In the genomic region with DNA sequence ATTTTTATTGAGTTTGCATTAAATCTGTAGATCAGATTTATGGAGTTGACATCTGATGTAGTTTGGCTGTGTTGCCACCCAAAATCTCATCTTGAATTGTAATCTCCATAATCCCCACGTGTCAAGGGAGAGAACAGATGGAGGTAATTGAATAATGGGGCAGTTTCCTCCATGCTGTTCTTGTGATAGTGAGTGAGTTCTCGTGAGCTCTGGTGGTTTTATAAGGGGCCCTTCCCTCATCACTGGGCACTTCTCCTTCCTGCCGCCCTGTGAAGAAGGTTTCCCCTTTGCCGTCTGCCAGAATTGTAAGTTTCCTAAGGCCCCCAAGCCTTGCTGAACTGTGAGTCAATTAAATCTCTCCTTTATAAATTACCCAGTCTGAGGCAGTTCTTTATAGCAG, we compare ENCODE assay signal across 22 cellular contexts. TPM values are rescaled to one million over a fixed set of nuclear protein-coding genes. Genes with fewer than 3 reads are reported as not detected.
DNase-seq lines count a peak whose midpoint lies in the region; ATAC-seq and TF ChIP-seq lines count a peak whose summit lies in the region.
"Had no signal": no experiment of that assay in that cellular context is flagged by ENCODE, and none has a peak within 500 bp of the region (broad histone marks: within the 10 kb centered on the region; RNA-seq: fewer than 3 reads in every experiment).

No MANE protein-coding gene starts in this region.

- no peaks in the 10 kb centered on the region for H3K27me3 Mint-ChIP-seq in endothelial cell (ENCODE audit: unreplicated experiment)
- no peaks in the 10 kb centered on the region for H3K27me3 Mint-ChIP-seq in stimulated activated memory B cell treated with anti-CD40 and anti-IgM and Interleukin-4, amounts not matched to agents 10 μg/mL and 1 μg/mL and 100 μg/mL, for 72 hours
- H3K27me3 Mint-ChIP-seq: activated B cell treated with CpG ODN at 0.5 μM for 24 hours; dendritic cell treated with granulocyte-macrophage colony-stimulating factor and Interleukin-4, amounts not matched to agents 40 ng/mL and 50 ng/mL, for 4 days; natural killer cell treated with Interleukin-12 subunit alpha and Interleukin-12 subunit beta and Interleukin-15 and Interleukin-18, amount 100 ng/mL, for 72 hours; progenitor cell of endocrine pancreas; stimulated activated naive B cell treated with anti-CD40 and anti-IgM and Interleukin-4, amounts not matched to agents 10 μg/mL and 1 μg/mL and 100 μg/mL, for 72 hours had no signal

- H3K9me3 Mint-ChIP-seq in endothelial cell (ENCODE audit: unreplicated experiment) = no peaks in the 10 kb centered on the region
- no peaks in the 10 kb centered on the region for H3K9me3 Mint-ChIP-seq in stimulated activated memory B cell treated with anti-CD40 and anti-IgM and Interleukin-4, amounts not matched to agents 10 μg/mL and 1 μg/mL and 100 μg/mL, for 72 hours
- H3K9me3 Mint-ChIP-seq: activated B cell treated with CpG ODN at 0.5 μM for 24 hours; dendritic cell treated with granulocyte-macrophage colony-stimulating factor and Interleukin-4, amounts not matched to agents 40 ng/mL and 50 ng/mL, for 4 days; natural killer cell treated with Interleukin-12 subunit alpha and Interleukin-12 subunit beta and Interleukin-15 and Interleukin-18, amount 100 ng/mL, for 72 hours had no signal

- peak overlapping the region; percentile 6 for H3K27ac Mint-ChIP-seq in endothelial cell (ENCODE audit: unreplicated experiment)
- H3K27ac Mint-ChIP-seq in stimulated activated memory B cell treated with anti-CD40 and anti-IgM and Interleukin-4, amounts not matched to agents 10 μg/mL and 1 μg/mL and 100 μg/mL, for 72 hours = peak overlapping the region; percentile 40
- H3K27ac Mint-ChIP-seq: activated B cell treated with CpG ODN at 0.5 μM for 24 hours; dendritic cell treated with granulocyte-macrophage colony-stimulating factor and Interleukin-4, amounts not matched to agents 40 ng/mL and 50 ng/mL, for 4 days; natural killer cell treated with Interleukin-12 subunit alpha and Interleukin-12 subunit beta and Interleukin-15 and Interleukin-18, amount 100 ng/mL, for 72 hours; stimulated activated naive B cell treated with anti-CD40 and anti-IgM and Interleukin-4, amounts not matched to agents 10 μg/mL and 1 μg/mL and 100 μg/mL, for 72 hours had no signal

- no peaks in the 10 kb centered on the region for H3K36me3 Mint-ChIP-seq in endothelial cell (ENCODE audit: low read depth, unreplicated experiment)
- H3K36me3 Mint-ChIP-seq in stimulated activated memory B cell treated with anti-CD40 and anti-IgM and Interleukin-4, amounts not matched to agents 10 μg/mL and 1 μg/mL and 100 μg/mL, for 72 hours = peaks cover 31% of the 10 kb centered on the region

- intact Hi-C loops in Right ventricle myocardium inferior (cut with DNase I) = no loop called here

- no peak overlapping the region for H3K4me3 Mint-ChIP-seq in endothelial cell (ENCODE audit: unreplicated experiment)
- no peak overlapping the region for H3K4me3 Mint-ChIP-seq in stimulated activated memory B cell treated with anti-CD40 and anti-IgM and Interleukin-4, amounts not matched to agents 10 μg/mL and 1 μg/mL and 100 μg/mL, for 72 hours
- H3K4me3 Mint-ChIP-seq: activated B cell treated with CpG ODN at 0.5 μM for 24 hours; dendritic cell treated with granulocyte-macrophage colony-stimulating factor and Interleukin-4, amounts not matched to agents 40 ng/mL and 50 ng/mL, for 4 days; natural killer cell treated with Interleukin-12 subunit alpha and Interleukin-12 subunit beta and Interleukin-15 and Interleukin-18, amount 100 ng/mL, for 72 hours; stimulated activated naive B cell treated with anti-CD40 and anti-IgM and Interleukin-4, amounts not matched to agents 10 μg/mL and 1 μg/mL and 100 μg/mL, for 72 hours had no signal

- peak; percentile 59 for DNase-seq in DMS 273 (lab: John Stamatoyannopoulos, UW; ENCODE audit: unreplicated experiment)
- DNase-seq in NCI-H524 treated with DMSO at 0.1 percent for 48 hours (lab: John Stamatoyannopoulos, UW) = peak; percentile 48
- DNase-seq in endothelial cell (ENCODE audit: low spot score) = no peak
- no peak for DNase-seq in Right ventricle myocardium inferior (ENCODE audit: missing footprints)
- DNase-seq in germinal center (ENCODE audit: low spot score) = no peak
- no peak for DNase-seq in GM13977 (ENCODE audit: low spot score)
- DNase-seq: activated B cell treated with CpG ODN at 0.5 μM for 24 hours; activated CD4-positive, alpha-beta T cell treated with anti-CD3 and anti-CD28 coated beads, Interleukin-2, amount 50 U/mL, for 48 hours; activated effector memory CD4-positive, alpha-beta T cell treated with anti-CD3 and anti-CD28 coated beads, Interleukin-2, amount 50 U/mL, for 16 hours; COR-L47; heart left ventricle; NCI-H1105 treated with DMSO at 0.1 percent for 48 hours; NCI-H510A; SK-N-SH; stimulated activated CD4-positive, alpha-beta T cell treated with anti-CD3 and anti-CD28 coated beads, Interleukin-2, amount 100 ng/mL, for 24 hours; stimulated activated naive B cell treated with anti-CD40 and anti-IgM and Interleukin-4, amounts not matched to agents 10 μg/mL and 1 μg/mL and 100 μg/mL, for 72 hours; T-helper 9 cell; testis had no signal

- ATAC-seq in stimulated activated memory B cell treated with anti-CD40 and anti-IgM and Interleukin-4, amounts not matched to agents 10 μg/mL and 1 μg/mL and 100 μg/mL, for 72 hours = no peak
- no peak for ATAC-seq in Right ventricle myocardium inferior
- ATAC-seq: heart left ventricle; natural killer cell treated with Interleukin-12 subunit alpha and Interleukin-12 subunit beta and Interleukin-15 and Interleukin-18, amount 100 ng/mL, for 72 hours; stimulated activated naive B cell treated with anti-CD40 and anti-IgM and Interleukin-4, amounts not matched to agents 10 μg/mL and 1 μg/mL and 100 μg/mL, for 72 hours had no signal

- in situ Hi-C loops in GM13977 (cut with MboI; ENCODE audit: low pct_unique_long_range_greater_than_20kb, low sequenced_read_pairs, unreplicated experiment) = no loop called here

- peaks cover 11% of the 10 kb centered on the region for H3K4me1 Mint-ChIP-seq in endothelial cell (ENCODE audit: unreplicated experiment)
- no peaks in the 10 kb centered on the region for H3K4me1 Mint-ChIP-seq in stimulated activated memory B cell treated with anti-CD40 and anti-IgM and Interleukin-4, amounts not matched to agents 10 μg/mL and 1 μg/mL and 100 μg/mL, for 72 hours
- H3K4me1 Mint-ChIP-seq: activated B cell treated with CpG ODN at 0.5 μM for 24 hours had no signal

- TF ChIP-seq CTCF in endothelial cell (IDR thresholded peaks at IDR 0.05; ENCODE audit: unreplicated experiment) = no peak
- no peak for TF ChIP-seq CTCF in GM13977 (IDR thresholded peaks at IDR 0.05; ENCODE audit: extremely low read depth, insufficient read depth, missing control alignments)

RNA-seq across cellular contexts. Expression of gene ZC3H15, which starts 32.2 kb away (rescaled TPM):
- total RNA-seq in endothelial cell (ENCODE audit: unreplicated experiment) = 46.8 TPM
- 27.2 TPM for total RNA-seq in Right ventricle myocardium inferior

Comparison
In these comparisons a context has a peak if more than half of its experiments do, and no peak if none do; other contexts are left out.
1. DNase-seq: peak in DMS 273 (single experiment) and NCI-H524 treated with DMSO at 0.1 percent for 48 hours (single experiment); none in endothelial cell (single experiment), Right ventricle myocardium inferior (single experiment), germinal center (single experiment) and GM13977 (single experiment).